Comparison of ENCODE assay signal across 21 cellular contexts in genomic region chr13:72535076-72535475, GRCh38.
"Had no signal": no experiment of that assay in that cellular context is flagged by ENCODE, and none has a peak within 500 bp of the region (broad histone marks: within the 10 kb centered on the region; RNA-seq: fewer than 3 reads in every experiment).

No MANE protein-coding gene starts in this region.

- H3K27me3 Mint-ChIP-seq: activated B cell treated with CpG ODN at 0.5 μM for 24 hours; activated CD8-positive, alpha-beta T cell treated with anti-CD3 and anti-CD28 coated beads for 36 hours; natural killer cell treated with Interleukin-12 subunit alpha and Interleukin-12 subunit beta and Interleukin-15 and Interleukin-18, amount 100 ng/mL, for 72 hours; progenitor cell of endocrine pancreas had no signal

- H3K9me3 Mint-ChIP-seq: activated B cell treated with CpG ODN at 0.5 μM for 24 hours; activated CD8-positive, alpha-beta T cell treated with anti-CD3 and anti-CD28 coated beads for 36 hours; activated naive CD4-positive, alpha-beta T cell treated with anti-CD3 and anti-CD28 coated beads, Interleukin-2, amount 50 U/mL, for 72 hours; activated T-helper 2 cell treated with anti-CD3 and anti-CD28 coated beads, Interferon-gamma antibody, Interleukin-2, Interleukin-4, amounts not matched to agents 10 μg/mL and 5 μg/mL and 100 μg/mL, durations not matched to agents 14 hours and 24 hours and 36 hours had no signal

- H3K4me3 Mint-ChIP-seq: activated B cell treated with CpG ODN at 0.5 μM for 24 hours; activated CD8-positive, alpha-beta T cell treated with anti-CD3 and anti-CD28 coated beads for 36 hours; natural killer cell treated with Interleukin-12 subunit alpha and Interleukin-12 subunit beta and Interleukin-15 and Interleukin-18, amount 100 ng/mL, for 72 hours had no signal

- H3K9me3 ChIP-seq: left ventricle myocardium inferior, mucosa of descending colon, ovary, testis, transverse colon had no signal

- H3K36me3 ChIP-seq: left ventricle myocardium inferior, ovary, transverse colon had no signal

- H3K36me3 Mint-ChIP-seq: activated naive CD4-positive, alpha-beta T cell treated with anti-CD3 and anti-CD28 coated beads, Interleukin-2, amount 50 U/mL, for 72 hours; natural killer cell treated with Interleukin-12 subunit alpha and Interleukin-12 subunit beta and Interleukin-15 and Interleukin-18, amount 100 ng/mL, for 72 hours had no signal

- ATAC-seq: activated CD8-positive, alpha-beta T cell treated with anti-CD3 and anti-CD28 coated beads for 36 hours; activated naive CD4-positive, alpha-beta T cell treated with anti-CD3 and anti-CD28 coated beads, Interleukin-2, amount 50 U/mL, for 72 hours; mucosa of descending colon; natural killer cell treated with Interleukin-12 subunit alpha and Interleukin-12 subunit beta and Interleukin-15 and Interleukin-18, amount 100 ng/mL, for 72 hours; stimulated activated naive CD8-positive, alpha-beta T cell treated with anti-CD3 and anti-CD28 coated beads, Interleukin-15, Interleukin-2, amounts not matched to agents 100 U/mL and 50 U/mL, for 24 hours had no signal

- H3K4me2 ChIP-seq: smooth muscle cell had no signal

- H3K27ac ChIP-seq: left ventricle myocardium inferior, ovary, testis, transverse colon had no signal

- H3K4me3 ChIP-seq: left ventricle myocardium inferior, mucosa of descending colon, ovary, smooth muscle cell, testis, transverse colon had no signal

- H3K27me3 ChIP-seq: ovary, testis, transverse colon had no signal

- H3K4me1 ChIP-seq: left ventricle myocardium inferior, testis had no signal

- H3K4me1 Mint-ChIP-seq: activated B cell treated with CpG ODN at 0.5 μM for 24 hours had no signal

- H3K27ac Mint-ChIP-seq: activated B cell treated with CpG ODN at 0.5 μM for 24 hours; activated CD8-positive, alpha-beta T cell treated with anti-CD3 and anti-CD28 coated beads for 36 hours; activated naive CD4-positive, alpha-beta T cell treated with anti-CD3 and anti-CD28 coated beads, Interleukin-2, amount 50 U/mL, for 72 hours; activated T-helper 2 cell treated with anti-CD3 and anti-CD28 coated beads, Interferon-gamma antibody, Interleukin-2, Interleukin-4, amounts not matched to agents 10 μg/mL and 5 μg/mL and 100 μg/mL, durations not matched to agents 14 hours and 24 hours and 36 hours; natural killer cell treated with Interleukin-12 subunit alpha and Interleukin-12 subunit beta and Interleukin-15 and Interleukin-18, amount 100 ng/mL, for 72 hours; progenitor cell of endocrine pancreas had no signal

- FAIRE-seq: colon, frontal cortex had no signal

- DNase-seq: activated B cell treated with CpG ODN at 0.5 μM for 24 hours; activated CD4-positive, alpha-beta T cell treated with anti-CD3 and anti-CD28 coated beads, Interleukin-2, amount 50 U/mL, for 1 hour; activated CD8-positive, alpha-beta T cell treated with anti-CD3 and anti-CD28 coated beads for 36 hours; activated T-cell treated with anti-CD3 and anti-CD28 coated beads, Interleukin-2, amount 50 U/mL, for 48 hours; dermis blood vessel endothelial cell; effector CD8-positive, alpha-beta T cell; islet precursor cell; left ventricle myocardium inferior; mucosa of descending colon; ovary; stimulated activated naive CD8-positive, alpha-beta T cell treated with anti-CD3 and anti-CD28 coated beads, Interleukin-15, Interleukin-2, amounts not matched to agents 100 U/mL and 50 U/mL, for 24 hours; T-helper 2 cell; testis; transverse colon had no signal
